ENCODE assay signal across 1 cellular context in the genomic region with DNA sequence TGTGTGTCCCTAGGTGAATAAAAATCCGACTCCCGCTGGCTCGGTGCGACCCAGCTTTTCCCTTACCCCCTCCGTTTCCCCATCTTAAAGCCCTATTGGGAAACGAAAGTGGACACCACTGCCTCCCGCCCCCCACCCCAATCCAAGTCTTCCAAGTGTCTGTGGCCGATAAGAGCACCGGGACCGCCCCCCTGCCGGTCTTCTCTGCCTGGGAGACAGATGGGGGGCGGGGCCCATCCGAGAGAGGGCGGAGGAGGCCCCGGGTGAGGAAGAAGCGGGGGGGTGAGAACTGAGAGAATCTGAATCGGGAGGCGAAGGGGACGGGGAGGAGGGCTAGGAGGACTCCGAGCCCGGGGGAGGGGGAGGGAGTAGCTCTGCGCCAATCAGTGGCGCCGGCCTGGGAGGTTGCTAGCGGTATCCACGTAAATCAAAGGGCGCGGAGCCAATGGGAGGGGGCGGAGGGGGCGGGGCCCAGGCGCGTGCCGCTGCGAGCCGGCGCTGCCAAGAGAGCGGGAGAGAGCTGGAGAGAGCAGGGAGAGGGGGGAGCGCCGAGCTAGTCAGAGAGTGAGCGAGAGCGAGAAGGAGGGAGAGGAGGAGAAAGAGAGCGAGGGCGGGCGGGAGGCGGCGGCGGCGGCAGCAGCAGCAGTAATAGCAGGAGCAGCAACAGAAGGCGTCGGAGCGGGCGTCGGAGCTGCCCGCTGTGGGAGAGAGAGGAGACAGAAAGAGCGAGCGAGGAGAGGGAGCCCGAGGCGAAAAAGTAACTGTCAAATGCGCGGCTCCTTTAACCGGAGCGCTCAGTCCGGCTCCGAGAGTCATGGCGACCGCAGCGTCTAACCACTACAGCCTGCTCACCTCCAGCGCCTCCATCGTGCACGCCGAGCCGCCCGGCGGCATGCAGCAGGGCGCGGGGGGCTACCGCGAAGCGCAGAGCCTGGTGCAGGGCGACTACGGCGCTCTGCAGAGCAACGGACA.
TF ChIP-seq lines count a peak whose summit lies in the region.

TSS of gene POU3F2 (plus strand) at position 515 of the 972 bp plus-strand sequence. CDS start at position 815, 300 bp downstream.

TF ChIP-seq in H1, 55 proteins besides CTCF, POLR2A, EP300 and RAD21 (continued from another document):
- peak; percentile 65; the same call in 1 of the 2 replicates for TF ChIP-seq YY1 (IDR thresholded peaks at IDR 0.05; ENCODE audit: low read depth, low read length)
- TF ChIP-seq KDM5A (IDR thresholded peaks at IDR 0.05; ENCODE audit: low read length) = no peak
